ENCODE assay signal across 8 cellular contexts in the genomic region with DNA sequence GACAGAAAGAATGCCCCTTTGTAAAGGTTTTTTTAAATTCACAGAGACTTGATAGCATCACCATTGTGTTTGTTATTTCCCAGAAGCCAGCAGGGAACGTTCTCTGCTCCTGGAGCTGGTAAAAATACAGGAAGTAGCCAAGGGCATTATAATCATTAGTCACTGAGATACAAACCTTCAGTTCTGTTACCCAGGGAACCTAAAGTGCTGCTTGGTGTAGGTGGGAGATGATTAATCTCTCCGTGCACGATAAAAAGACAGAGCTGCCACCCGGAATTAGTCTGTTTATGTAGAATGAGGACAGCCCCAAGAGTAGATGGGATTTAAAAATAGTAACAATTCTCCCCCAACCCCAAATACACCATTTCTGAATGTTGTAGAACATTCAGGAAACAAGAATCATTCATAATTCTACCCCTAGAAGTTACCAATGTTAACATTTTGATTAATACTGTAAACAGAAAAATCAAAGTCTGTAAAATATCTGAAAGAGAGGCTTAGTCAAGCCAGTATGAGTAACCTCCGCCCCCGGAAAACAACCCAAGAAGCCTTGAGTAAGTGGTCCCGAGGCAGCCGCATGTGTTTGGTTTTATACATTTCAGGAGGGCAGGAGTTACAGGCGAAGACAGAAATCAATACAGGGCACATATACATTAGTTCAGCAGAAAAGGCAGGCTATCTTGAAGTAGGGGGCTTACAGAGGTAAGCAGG. TPM values are rescaled to one million over a fixed set of nuclear protein-coding genes. Genes with fewer than 3 reads are reported as not detected.
DNase-seq lines count a peak whose midpoint lies in the region; TF ChIP-seq lines count a peak whose summit lies in the region.

No MANE protein-coding gene starts in this region.

- H3K4me1 Mint-ChIP-seq in activated T-helper 1 cell treated with anti-CD3 and anti-CD28 coated beads, Interleukin-12 subunit alpha, Interleukin-12 subunit beta, Interleukin-2, Interleukin-4 antibody, amounts not matched to agents 30 ng/mL and 10 ng/mL and 1 ng/mL, durations not matched to agents 14 hours and 24 hours and 36 hours (ENCODE audit: low read depth), result peaks cover 23% of the 10 kb centered on the region

- TF ChIP-seq CTCF in hepatocyte (IDR thresholded peaks at IDR 0.05; ENCODE audit: poor library complexity) (no peak), tibial artery (IDR thresholded peaks at IDR 0.05) (no peak), testis (IDR thresholded peaks at IDR 0.05) (no peak)

- DNase-seq in GM04504 (ENCODE audit: low read depth) (peak; percentile 46), NCI-H748 treated with DMSO at 0.1 percent for 48 hours (lab: John Stamatoyannopoulos, UW) (peak; percentile 41), hepatocyte (ENCODE audit: low spot score) (peak; percentile 37), tibial artery (no peak), middle frontal gyrus (ENCODE audit: extremely low spot score, low spot score) (no peak), testis (no peak)
- no peak for DNase-seq in activated T-helper 1 cell treated with anti-CD3 and anti-CD28 coated beads, Interleukin-12 subunit alpha, Interleukin-12 subunit beta, Interleukin-2, Interleukin-4 antibody, amounts not matched to agents 30 ng/mL and 10 ng/mL and 1 ng/mL, durations not matched to agents 14 hours and 24 hours and 36 hours (ENCODE audit: low spot score)
- DNase-seq in stimulated activated CD4-positive, alpha-beta T cell treated with anti-CD3 and anti-CD28 coated beads, Interleukin-1b, Interleukin-23, amount 100 ng/mL, for 4 hours (ENCODE audit: low read depth in 2 of 2), result peak; percentile 16 to 29

- peak overlapping the region; percentile 39 for H2AFZ ChIP-seq in hepatocyte

- H3K4me3 ChIP-seq in hepatocyte (no peak overlapping the region), tibial artery (no peak overlapping the region), testis (peak overlapping the region in 1 of 2 donors; percentile 69)

- H3K9me3 Mint-ChIP-seq in activated T-helper 1 cell treated with anti-CD3 and anti-CD28 coated beads, Interleukin-12 subunit alpha, Interleukin-12 subunit beta, Interleukin-2, Interleukin-4 antibody, amounts not matched to agents 30 ng/mL and 10 ng/mL and 1 ng/mL, durations not matched to agents 14 hours and 24 hours and 36 hours, result peaks cover 5% of the 10 kb centered on the region

- no peaks in the 10 kb centered on the region for H3K9me3 ChIP-seq in hepatocyte (ENCODE audit: low read depth)
- peaks cover 0 to under 1% (median 0%) of the 10 kb centered on the region in 3 donors for H3K9me3 ChIP-seq in tibial artery
- no peaks in the 10 kb centered on the region for H3K9me3 ChIP-seq in testis

- no peaks in the 10 kb centered on the region for H4K20me1 ChIP-seq in hepatocyte (ENCODE audit: insufficient read depth, poor library complexity, severe bottlenecking)

- H3K79me2 ChIP-seq in hepatocyte, result no peaks in the 10 kb centered on the region

- no peaks in the 10 kb centered on the region for H3K36me3 Mint-ChIP-seq in activated T-helper 1 cell treated with anti-CD3 and anti-CD28 coated beads, Interleukin-12 subunit alpha, Interleukin-12 subunit beta, Interleukin-2, Interleukin-4 antibody, amounts not matched to agents 30 ng/mL and 10 ng/mL and 1 ng/mL, durations not matched to agents 14 hours and 24 hours and 36 hours (ENCODE audit: low read depth)

- no peaks in the 10 kb centered on the region for H3K27me3 Mint-ChIP-seq in activated T-helper 1 cell treated with anti-CD3 and anti-CD28 coated beads, Interleukin-12 subunit alpha, Interleukin-12 subunit beta, Interleukin-2, Interleukin-4 antibody, amounts not matched to agents 30 ng/mL and 10 ng/mL and 1 ng/mL, durations not matched to agents 14 hours and 24 hours and 36 hours (ENCODE audit: insufficient read depth)

- H3K27ac ChIP-seq in hepatocyte (peak overlapping the region; percentile 11), tibial artery (peak overlapping the region in 1 of 2 donors; percentile 27), testis (peak overlapping the region in 1 of 2 donors; percentile 62)

- no peaks in the 10 kb centered on the region for H3K9me2 ChIP-seq in hepatocyte (replicated peaks; ENCODE audit: insufficient read depth)

- intact Hi-C loops in activated T-helper 1 cell treated with anti-CD3 and anti-CD28 coated beads, Interleukin-12 subunit alpha, Interleukin-12 subunit beta, Interleukin-2, Interleukin-4 antibody, amounts not matched to agents 30 ng/mL and 10 ng/mL and 1 ng/mL, durations not matched to agents 14 hours and 24 hours and 36 hours (cut with micrococcal nuclease), result loop anchor here (1.0 to 10.0 kb wide), 10 partner anchors 20 to 715 kb away; a partner anchor contains a TSS
- intact Hi-C loops in tibial artery (cut with DNase I; ENCODE audit: low total_unique reads), result no loop called here
- intact Hi-C loops in testis (cut with DNase I; ENCODE audit: low total_unique reads), result loop anchor here (10.0 kb wide), 1 partner anchor 135 kb away; no protein-coding TSS in a partner anchor

- peak overlapping the region; percentile 68 for H3K27ac Mint-ChIP-seq in activated T-helper 1 cell treated with anti-CD3 and anti-CD28 coated beads, Interleukin-12 subunit alpha, Interleukin-12 subunit beta, Interleukin-2, Interleukin-4 antibody, amounts not matched to agents 30 ng/mL and 10 ng/mL and 1 ng/mL, durations not matched to agents 14 hours and 24 hours and 36 hours

- peak overlapping the region; percentile 36 for H3K4me2 ChIP-seq in hepatocyte

- peaks cover 8% of the 10 kb centered on the region for H3K4me1 ChIP-seq in hepatocyte (ENCODE audit: insufficient read depth)
- peaks cover 0 to 17% (median 9%) of the 10 kb centered on the region in 4 donors for H3K4me1 ChIP-seq in tibial artery
- H3K4me1 ChIP-seq in testis, result no peaks in the 10 kb centered on the region

- H3K27me3 ChIP-seq in hepatocyte (no peaks in the 10 kb centered on the region), tibial artery (no peaks in the 10 kb centered on the region), testis (no peaks in the 10 kb centered on the region)

- TF ChIP-seq POLR2A in testis (IDR thresholded peaks at IDR 0.05), result no peak

- H3K4me3 Mint-ChIP-seq in activated T-helper 1 cell treated with anti-CD3 and anti-CD28 coated beads, Interleukin-12 subunit alpha, Interleukin-12 subunit beta, Interleukin-2, Interleukin-4 antibody, amounts not matched to agents 30 ng/mL and 10 ng/mL and 1 ng/mL, durations not matched to agents 14 hours and 24 hours and 36 hours, result peak overlapping the region; percentile 68

- H3K36me3 ChIP-seq in hepatocyte (replicated peaks; ENCODE audit: insufficient read depth, low read depth), result no peaks in the 10 kb centered on the region
- no peaks in the 10 kb centered on the region for H3K36me3 ChIP-seq in tibial artery
- H3K36me3 ChIP-seq in testis (ENCODE audit: low read depth, missing control alignments), result no peaks in the 10 kb centered on the region

- WGBS in hepatocyte (ENCODE audit: low lambda C conversion rate, missing lambda C conversion rate), result 50% methylated on average over 9 of the region's 9 CpGs
- WGBS in testis, 2 donors, result 30 to 38% methylated on average over 9 of the region's 9 CpGs

RNA-seq across cellular contexts. Expression of a gene that starts 45.3 kb away (rescaled TPM):
- total RNA-seq in activated T-helper 1 cell treated with anti-CD3 and anti-CD28 coated beads, Interleukin-12 subunit alpha, Interleukin-12 subunit beta, Interleukin-2, Interleukin-4 antibody, amounts not matched to agents 30 ng/mL and 10 ng/mL and 1 ng/mL, durations not matched to agents 14 hours and 24 hours and 36 hours, result 14.2 and 14.5 TPM in 2 replicates
- 20.3 and 25.4 TPM in 2 replicates for total RNA-seq in hepatocyte
- polyA plus RNA-seq in hepatocyte, result 33.6 and 38.3 TPM in 2 replicates
- 10 to 100 TPM in 1 of 2 donors, 1 to 10 TPM in 1; 9.9 to 17.8 TPM for total RNA-seq in testis
- polyA plus RNA-seq in testis (ENCODE audit: insufficient read depth, low read depth, low replicate concordance), result 12.9 TPM

Comparison
In these comparisons a context has a peak if more than half of its experiments do, and no peak if none do; other contexts are left out.
1. DNase-seq: peak in GM04504 (single experiment), NCI-H748 treated with DMSO at 0.1 percent for 48 hours (single experiment), hepatocyte (single experiment) and stimulated activated CD4-positive, alpha-beta T cell treated with anti-CD3 and anti-CD28 coated beads, Interleukin-1b, Interleukin-23, amount 100 ng/mL, for 4 hours (2 of 2); none in activated T-helper 1 cell treated with anti-CD3 and anti-CD28 coated beads, Interleukin-12 subunit alpha, Interleukin-12 subunit beta, Interleukin-2, Interleukin-4 antibody, amounts not matched to agents 30 ng/mL and 10 ng/mL and 1 ng/mL, durations not matched to agents 14 hours and 24 hours and 36 hours (single experiment), tibial artery (0 of 2), middle frontal gyrus (single experiment) and testis (single experiment).